In genomic region chr10:28561531-28561930, GRCh38 we compare ENCODE assay signal across 22 cellular contexts.
"Had no signal": no experiment of that assay in that cellular context is flagged by ENCODE, and none has a peak within 500 bp of the region (broad histone marks: within the 10 kb centered on the region; RNA-seq: fewer than 3 reads in every experiment).

No MANE protein-coding gene starts in this region.

- FAIRE-seq: bronchial epithelial cell, islet of Langerhans, pancreas had no signal

- H3K27me3 ChIP-seq: pancreas, thyroid gland had no signal

- DNase-seq: activated CD4-positive, alpha-beta memory T cell treated with anti-CD3 and anti-CD28 coated beads for 36 hours; activated CD4-positive, alpha-beta T cell treated with anti-CD3 and anti-CD28 coated beads for 48 hours; activated naive CD4-positive, alpha-beta T cell treated with Interleukin-2 at 50 U/mL for 16 hours; activated naive CD8-positive, alpha-beta T cell treated with anti-CD3 and anti-CD28 coated beads, Interleukin-2, amount 10 ng/mL, durations not matched to agents 7 days and 5 days; activated T-cell treated with anti-CD3 and anti-CD28 coated beads, Interleukin-2, amount 50 U/mL, for 48 hours; amniotic stem cell; effector CD4-positive, alpha-beta T cell; foreskin melanocyte; left ventricle myocardium superior; mammary epithelial cell; midbrain; natural killer cell; pancreas; psoas muscle; right cardiac atrium; stimulated activated CD4-positive, alpha-beta T cell treated with anti-CD3 and anti-CD28 coated beads, Interleukin-12 subunit alpha, Interleukin-12 subunit beta, amount 100 ng/mL, for 4 hours; T-helper 17 cell; thyroid gland had no signal

- H3K36me3 ChIP-seq: pancreas had no signal

- H3K36me3 Mint-ChIP-seq: natural killer cell had no signal

- H3K9me3 ChIP-seq: pancreas, psoas muscle, thyroid gland had no signal

- H3K27me3 Mint-ChIP-seq: activated CD4-positive, alpha-beta memory T cell treated with anti-CD3 and anti-CD28 coated beads for 36 hours; activated naive CD8-positive, alpha-beta T cell treated with anti-CD3 and anti-CD28 coated beads, Interleukin-2, amount 10 ng/mL, durations not matched to agents 7 days and 5 days; dendritic cell treated with granulocyte-macrophage colony-stimulating factor and Interleukin-4, amounts not matched to agents 40 ng/mL and 50 ng/mL, for 4 days; stimulated activated naive CD8-positive, alpha-beta T cell treated with anti-CD3 and anti-CD28 coated beads, Interleukin-15, Interleukin-2, amounts not matched to agents 100 ng/mL and 50 ng/mL, for 24 hours; T-helper 17 cell had no signal

- H3K4me3 Mint-ChIP-seq: activated CD4-positive, alpha-beta memory T cell treated with anti-CD3 and anti-CD28 coated beads for 36 hours; activated naive CD8-positive, alpha-beta T cell treated with anti-CD3 and anti-CD28 coated beads, Interleukin-2, amount 10 ng/mL, durations not matched to agents 7 days and 5 days; dendritic cell treated with granulocyte-macrophage colony-stimulating factor and Interleukin-4, amounts not matched to agents 40 ng/mL and 50 ng/mL, for 4 days; natural killer cell; stimulated activated naive CD8-positive, alpha-beta T cell treated with anti-CD3 and anti-CD28 coated beads, Interleukin-15, Interleukin-2, amounts not matched to agents 100 ng/mL and 50 ng/mL, for 24 hours; T-helper 17 cell had no signal

- ATAC-seq: left ventricle myocardium superior, pancreas, right cardiac atrium, T-helper 17 cell had no signal

- H3K27ac Mint-ChIP-seq: activated naive CD8-positive, alpha-beta T cell treated with anti-CD3 and anti-CD28 coated beads, Interleukin-2, amount 10 ng/mL, durations not matched to agents 7 days and 5 days; stimulated activated naive CD8-positive, alpha-beta T cell treated with anti-CD3 and anti-CD28 coated beads, Interleukin-15, Interleukin-2, amounts not matched to agents 100 ng/mL and 50 ng/mL, for 24 hours had no signal

- H3K9me3 Mint-ChIP-seq: activated CD4-positive, alpha-beta memory T cell treated with anti-CD3 and anti-CD28 coated beads for 36 hours; activated naive CD8-positive, alpha-beta T cell treated with anti-CD3 and anti-CD28 coated beads, Interleukin-2, amount 10 ng/mL, durations not matched to agents 7 days and 5 days; dendritic cell treated with granulocyte-macrophage colony-stimulating factor and Interleukin-4, amounts not matched to agents 40 ng/mL and 50 ng/mL, for 4 days; natural killer cell; stimulated activated naive CD8-positive, alpha-beta T cell treated with anti-CD3 and anti-CD28 coated beads, Interleukin-15, Interleukin-2, amounts not matched to agents 100 ng/mL and 50 ng/mL, for 24 hours had no signal

- H3K27ac ChIP-seq: pancreas, psoas muscle, thyroid gland had no signal

- H3K4me3 ChIP-seq: pancreas, psoas muscle, thyroid gland had no signal
